22 cellular contexts compared by ENCODE assay signal in the genomic region with DNA sequence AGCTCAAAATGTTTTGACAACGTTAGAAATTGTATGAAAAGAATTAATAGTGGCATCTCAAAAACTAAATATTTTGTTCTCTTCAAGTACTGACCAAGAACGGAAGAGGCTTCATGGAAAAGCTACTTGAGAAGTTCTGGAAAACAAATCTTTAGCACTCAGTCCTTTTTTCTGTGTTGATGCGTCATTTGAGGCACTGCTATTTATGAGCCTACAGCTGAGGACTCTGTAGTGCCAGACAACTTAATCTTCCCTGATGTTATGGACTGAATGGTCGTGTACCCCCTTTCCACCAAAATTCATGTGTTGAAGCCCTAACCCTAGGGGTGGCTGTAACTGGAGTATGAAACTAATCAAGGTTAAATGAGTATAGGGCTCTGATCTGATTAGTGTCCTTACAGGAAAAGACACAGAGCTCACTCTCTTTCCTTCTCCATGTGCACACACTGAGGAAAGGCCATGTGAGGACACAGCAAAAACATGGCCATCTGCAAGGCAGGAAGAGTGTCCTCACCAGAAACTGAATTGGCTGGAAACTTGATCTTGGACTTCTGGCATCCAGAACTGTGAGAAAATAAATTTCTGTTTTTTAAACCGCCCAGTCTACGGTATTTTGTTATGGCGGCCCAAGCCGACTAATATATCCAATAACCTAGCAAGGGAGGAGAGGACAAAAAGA.
DNase-seq lines count a peak whose midpoint lies in the region; ATAC-seq, FAIRE-seq and TF ChIP-seq lines count a peak whose summit lies in the region.
"Had no signal": no experiment of that assay in that cellular context is flagged by ENCODE, and none has a peak within 500 bp of the region (broad histone marks: within the 10 kb centered on the region; RNA-seq: fewer than 3 reads in every experiment).

No MANE protein-coding gene starts in this region.

- H3K9ac ChIP-seq in stomach smooth muscle (ENCODE audit: low read length in 2 of 2), result no peak overlapping the region

- FAIRE-seq in urothelium cell line (lab: Jason Lieb, UNC), result no peak
- FAIRE-seq: A204.1, GM19239 had no signal

- TF ChIP-seq CTCF in heart left ventricle (IDR thresholded peaks at IDR 0.05) (no peak), WERI-Rb-1 (IDR thresholded peaks at IDR 0.05; ENCODE audit: low read depth, low read length) (no peak)

- intact Hi-C loops in heart left ventricle (cut with DNase I) (no loop called here), cardiac septum (cut with DNase I) (no loop called here), left ventricle myocardium superior (cut with micrococcal nuclease) (no loop called here)

- ATAC-seq in heart left ventricle (peak; percentile 46 to 95 (median 77)), left ventricle myocardium superior (peak; percentile 93)
- ATAC-seq: HCT116 had no signal

- 65 to 82% (median 68%) methylated on average over 8 of the region's 8 CpGs for WGBS in heart left ventricle, 4 donors

- H3K4me1 ChIP-seq in heart left ventricle (peaks cover 0 to 14% (median 0%) of the 10 kb centered on the region in 12 donors), stomach smooth muscle (ENCODE audit: control insufficient read depth, insufficient read depth, low read length) (no peaks in the 10 kb centered on the region)

- DNase-seq in heart left ventricle (peak in 2 of 5 donors; percentile 27 to 35), cardiac septum (ENCODE audit: low spot score) (no peak), WERI-Rb-1 (peak; percentile 16), left ventricle myocardium superior (no peak), HuH-7 (ENCODE audit: low spot score) (no peak), NCI-H2227 (lab: John Stamatoyannopoulos, UW; ENCODE audit: unreplicated experiment) (no peak), urothelium cell line (ENCODE audit: low spot score) (no peak)
- DNase-seq: C1 segment of cervical spinal cord; CD8-positive, alpha-beta memory T cell; DMS79; GOT3; MM.1S; NCI-H1092; NCI-H1436 treated with DMSO at 0.1 percent for 48 hours; NCI-H2029; NCI-H2171; NCI-H69; SIG-M5 had no signal

- H3K9me3 ChIP-seq in heart left ventricle (peaks cover 0 to 3% (median 0%) of the 10 kb centered on the region in 12 donors), WERI-Rb-1 (ENCODE audit: severe bottlenecking) (peaks cover 7% of the 10 kb centered on the region), stomach smooth muscle (ENCODE audit: control insufficient read depth in 2 of 2, low read length in 2 of 2) (peaks cover 0 to 3% of the 10 kb centered on the region in 2 donors)

- no peaks in the 10 kb centered on the region for H3K36me3 ChIP-seq in heart left ventricle
- no peaks in the 10 kb centered on the region for H3K36me3 ChIP-seq in WERI-Rb-1
- H3K36me3 ChIP-seq in stomach smooth muscle (ENCODE audit: control insufficient read depth in 2 of 2, insufficient read depth in 2 of 2, low read length in 2 of 2), result no peaks in the 10 kb centered on the region

- H3K27ac ChIP-seq in heart left ventricle (peak overlapping the region in 7 of 12 donors; percentile 31 to 73 (median 65)), WERI-Rb-1 (no peak overlapping the region), stomach smooth muscle (ENCODE audit: low read length) (peak overlapping the region; percentile 6)

- H3K27me3 ChIP-seq in heart left ventricle (no peaks in the 10 kb centered on the region), WERI-Rb-1 (ENCODE audit: insufficient read depth, low read depth, severe bottlenecking) (no peaks in the 10 kb centered on the region), stomach smooth muscle (ENCODE audit: control insufficient read depth in 1 of 2, insufficient read depth in 2 of 2, low read length in 2 of 2) (no peaks in the 10 kb centered on the region)

- TF ChIP-seq POLR2A in heart left ventricle (IDR thresholded peaks at IDR 0.05), result no peak

- H3K4me3 ChIP-seq in heart left ventricle (no peak overlapping the region), WERI-Rb-1 (ENCODE audit: low read depth, low read length) (no peak overlapping the region), stomach smooth muscle (ENCODE audit: low read length in 2 of 2) (no peak overlapping the region)
